Comparison of ENCODE assay signal across 14 cellular contexts in genomic region chr6:31351734-31352496, GRCh38. TPM values are rescaled to one million over a fixed set of nuclear protein-coding genes. Genes with fewer than 3 reads are reported as not detected.
DNase-seq lines count a peak whose midpoint lies in the region; ATAC-seq and TF ChIP-seq lines count a peak whose summit lies in the region.
"Had no signal": no experiment of that assay in that cellular context is flagged by ENCODE, and none has a peak within 500 bp of the region (broad histone marks: within the 10 kb centered on the region; RNA-seq: fewer than 3 reads in every experiment).

No MANE protein-coding gene starts in this region.

- POLR2A ChIA-PET in activated CD4-positive, alpha-beta T cell treated with anti-CD3 and anti-CD28 coated beads for 36 hours (lab: Charles Lee), result interaction anchor here (1.0 kb wide), 1 partner anchor 85 kb away, joined by 6 read pairs; no protein-coding TSS in a partner anchor
- POLR2A ChIA-PET in naive thymus-derived CD8-positive, alpha-beta T cell (lab: Charles Lee), result interaction anchor here (0.6 to 4.9 kb wide), 13 partner anchors 14 to 154 kb away, joined by 3 to 49 read pairs (median 4); no protein-coding TSS in a partner anchor

- peak overlapping the region; percentile 98 for H3K4me3 Mint-ChIP-seq in activated CD4-positive, alpha-beta T cell treated with anti-CD3 and anti-CD28 coated beads for 36 hours
- H3K4me3 Mint-ChIP-seq in naive thymus-derived CD8-positive, alpha-beta T cell, result peak overlapping the region; percentile 76 to 100 (median 96)

- CTCF ChIA-PET in activated CD4-positive, alpha-beta T cell treated with anti-CD3 and anti-CD28 coated beads for 36 hours (lab: Charles Lee), result interaction anchor here (0.6 to 1.0 kb wide), 2 partner anchors 15 to 17 kb away, joined by 4 read pairs; no protein-coding TSS in a partner anchor

- intact Hi-C loops in activated CD4-positive, alpha-beta T cell treated with anti-CD3 and anti-CD28 coated beads for 36 hours (cut with DNase I, micrococcal nuclease), result loop anchor here in 1 of 2 experiments (10.0 kb wide), 1 partner anchor 607 kb away; the partner anchor contains the start of genes FLOT1 and IER3

- ATAC-seq in activated CD4-positive, alpha-beta T cell treated with anti-CD3 and anti-CD28 coated beads for 36 hours, result peak; percentile 9
- ATAC-seq in activated naive CD4-positive, alpha-beta T cell treated with anti-CD3 and anti-CD28 coated beads, Interleukin-2, amount 50 U/mL, for 72 hours, result peak; percentile 25 to 26
- peak; percentile 22 to 29 for ATAC-seq in naive thymus-derived CD8-positive, alpha-beta T cell
- no peak for ATAC-seq in GM21737 (IDR thresholded peaks at IDR 0.05; ENCODE audit: unreplicated experiment)
- no peak for ATAC-seq in HG02610 (IDR thresholded peaks at IDR 0.05; ENCODE audit: unreplicated experiment)
- ATAC-seq: right cardiac atrium had no signal

- peak; percentile 19 for TF ChIP-seq POLR2A in GM19193 (IDR thresholded peaks at IDR 0.05; ENCODE audit: extremely low read depth, insufficient read depth, insufficient read length)

- no peaks in the 10 kb centered on the region for H3K9me3 Mint-ChIP-seq in activated CD4-positive, alpha-beta T cell treated with anti-CD3 and anti-CD28 coated beads for 36 hours (ENCODE audit: low read depth)
- no peaks in the 10 kb centered on the region for H3K9me3 Mint-ChIP-seq in activated naive CD4-positive, alpha-beta T cell treated with anti-CD3 and anti-CD28 coated beads, Interleukin-2, amount 50 U/mL, for 72 hours
- H3K9me3 Mint-ChIP-seq in naive thymus-derived CD8-positive, alpha-beta T cell, result no peaks in the 10 kb centered on the region

- H3K27ac Mint-ChIP-seq in activated CD4-positive, alpha-beta T cell treated with anti-CD3 and anti-CD28 coated beads for 36 hours, result peak overlapping the region; percentile 16
- peak overlapping the region; percentile 81 to 93 for H3K27ac Mint-ChIP-seq in activated naive CD4-positive, alpha-beta T cell treated with anti-CD3 and anti-CD28 coated beads, Interleukin-2, amount 50 U/mL, for 72 hours
- H3K27ac Mint-ChIP-seq in naive thymus-derived CD8-positive, alpha-beta T cell, result peak overlapping the region; percentile 76 to 100 (median 92)

- peak; percentile 16 for DNase-seq in activated CD4-positive, alpha-beta T cell treated with anti-CD3 and anti-CD28 coated beads for 36 hours
- no peak for DNase-seq in activated CD4-positive, alpha-beta T cell treated with anti-CD3 and anti-CD28 coated beads for 4 hours
- no peak for DNase-seq in activated naive CD4-positive, alpha-beta T cell treated with anti-CD3 and anti-CD28 coated beads, Interleukin-2, amount 50 U/mL, for 72 hours (ENCODE audit: low spot score in 2 of 2)
- DNase-seq in naive thymus-derived CD8-positive, alpha-beta T cell, result peak in 5 of 10 donors; percentile 16 to 52 (median 30)
- DNase-seq in SW480 (ENCODE audit: low spot score), result no peak
- DNase-seq: brain microvascular endothelial cell; GOT3; NCI-H2171 treated with DMSO at 0.1 percent for 48 hours; NK-92 treated with Interleukin-12 subunit alpha and Interleukin-12 subunit beta, amount 100 ng/mL, for 24 hours; right cardiac atrium; T1000 had no signal

- H3K4me1 Mint-ChIP-seq in activated CD4-positive, alpha-beta T cell treated with anti-CD3 and anti-CD28 coated beads for 36 hours, result peaks cover 61% of the 10 kb centered on the region
- peaks cover 42 to 69% (median 54%) of the 10 kb centered on the region in 4 donors for H3K4me1 Mint-ChIP-seq in naive thymus-derived CD8-positive, alpha-beta T cell

- H3K27me3 Mint-ChIP-seq in activated CD4-positive, alpha-beta T cell treated with anti-CD3 and anti-CD28 coated beads for 36 hours, result no peaks in the 10 kb centered on the region
- peaks cover 0 to 2% (median 0%) of the 10 kb centered on the region in 5 donors for H3K27me3 Mint-ChIP-seq in naive thymus-derived CD8-positive, alpha-beta T cell

- H3K36me3 Mint-ChIP-seq in activated CD4-positive, alpha-beta T cell treated with anti-CD3 and anti-CD28 coated beads for 36 hours (ENCODE audit: low read depth), result peaks cover 45% of the 10 kb centered on the region
- peaks cover 35 to 42% of the 10 kb centered on the region in 2 donors for H3K36me3 Mint-ChIP-seq in activated naive CD4-positive, alpha-beta T cell treated with anti-CD3 and anti-CD28 coated beads, Interleukin-2, amount 50 U/mL, for 72 hours
- H3K36me3 Mint-ChIP-seq in naive thymus-derived CD8-positive, alpha-beta T cell, result peaks cover 17 to 48% (median 32%) of the 10 kb centered on the region in 3 donors

RNA-seq across cellular contexts. Expression of gene HLA-B, which starts 5.1 kb away (rescaled TPM):
- 1,000 to 10,000 TPM; 2,101 to 2,412 TPM for total RNA-seq in activated CD4-positive, alpha-beta T cell treated with anti-CD3 and anti-CD28 coated beads for 36 hours
- 1,000 to 10,000 TPM; 2,668 to 4,981 TPM for total RNA-seq in activated naive CD4-positive, alpha-beta T cell treated with anti-CD3 and anti-CD28 coated beads, Interleukin-2, amount 50 U/mL, for 72 hours
- 1,000 to 10,000 TPM; 5,337 to 5,382 TPM for total RNA-seq in naive thymus-derived CD8-positive, alpha-beta T cell
- 1,000 to 10,000 TPM; 5,978 to 8,548 (median 7,722) TPM for polyA plus RNA-seq in naive thymus-derived CD8-positive, alpha-beta T cell

RNA-seq across cellular contexts. Expression of gene MICA, which starts 51.5 kb away (rescaled TPM):
- total RNA-seq in activated CD4-positive, alpha-beta T cell treated with anti-CD3 and anti-CD28 coated beads for 36 hours, result 1 to 10 TPM; 6.3 to 7.1 TPM
- total RNA-seq in activated naive CD4-positive, alpha-beta T cell treated with anti-CD3 and anti-CD28 coated beads, Interleukin-2, amount 50 U/mL, for 72 hours, result 10 to 100 TPM; 11.0 to 24.2 TPM
- total RNA-seq in naive thymus-derived CD8-positive, alpha-beta T cell, result 10 to 100 TPM; 21.0 to 21.9 TPM
- 1 to 10 TPM; 3.7 to 5.8 (median 5.5) TPM for polyA plus RNA-seq in naive thymus-derived CD8-positive, alpha-beta T cell

Comparison
In these comparisons a context has a peak if more than half of its experiments do, and no peak if none do; other contexts are left out.
1. ATAC-seq: peak in activated CD4-positive, alpha-beta T cell treated with anti-CD3 and anti-CD28 coated beads for 36 hours (single experiment), activated naive CD4-positive, alpha-beta T cell treated with anti-CD3 and anti-CD28 coated beads, Interleukin-2, amount 50 U/mL, for 72 hours (2 of 2) and naive thymus-derived CD8-positive, alpha-beta T cell (2 of 2); none in GM21737 (single experiment) and HG02610 (single experiment).
2. H3K27ac Mint-ChIP-seq: peak in every context shown above with its lines; median percentile 92 in naive thymus-derived CD8-positive, alpha-beta T cell; 87 in activated naive CD4-positive, alpha-beta T cell treated with anti-CD3 and anti-CD28 coated beads, Interleukin-2, amount 50 U/mL, for 72 hours; 16 in activated CD4-positive, alpha-beta T cell treated with anti-CD3 and anti-CD28 coated beads for 36 hours.